ENCODE assay signal across 18 cellular contexts in genomic region chr18:12621737-12622306, GRCh38. TPM values are rescaled to one million over a fixed set of nuclear protein-coding genes. Genes with fewer than 3 reads are reported as not detected.
DNase-seq lines count a peak whose midpoint lies in the region; ATAC-seq, FAIRE-seq and TF ChIP-seq lines count a peak whose summit lies in the region.
"Had no signal": no experiment of that assay in that cellular context is flagged by ENCODE, and none has a peak within 500 bp of the region (broad histone marks: within the 10 kb centered on the region; RNA-seq: fewer than 3 reads in every experiment).

No MANE protein-coding gene starts in this region.

- ATAC-seq in foreskin keratinocyte (peak; percentile 99), GM19397 (IDR thresholded peaks at IDR 0.05; ENCODE audit: unreplicated experiment) (no peak), GM19467 (IDR thresholded peaks at IDR 0.05; ENCODE audit: unreplicated experiment) (no peak)
- ATAC-seq: activated CD8-positive, alpha-beta memory T cell treated with anti-CD3 and anti-CD28 coated beads, Interleukin-2, amount 10 ng/mL, durations not matched to agents 7 days and 5 days; GM12878; T-cell had no signal

- H3K36me3 ChIP-seq in MG63, result peaks cover 5% of the 10 kb centered on the region; the same call in 1 of the 2 replicates
- H3K36me3 ChIP-seq in astrocyte (ENCODE audit: insufficient read depth, low read length), result no peaks in the 10 kb centered on the region

- H3K4me3 Mint-ChIP-seq in astrocyte (ENCODE audit: unreplicated experiment), result no peak overlapping the region
- H3K4me3 Mint-ChIP-seq: activated CD8-positive, alpha-beta memory T cell treated with anti-CD3 and anti-CD28 coated beads, Interleukin-2, amount 10 ng/mL, durations not matched to agents 7 days and 5 days; T-cell had no signal

- H3K27ac Mint-ChIP-seq in astrocyte (ENCODE audit: unreplicated experiment), result no peak overlapping the region
- H3K27ac Mint-ChIP-seq: activated CD8-positive, alpha-beta memory T cell treated with anti-CD3 and anti-CD28 coated beads, Interleukin-2, amount 10 ng/mL, durations not matched to agents 7 days and 5 days; T-cell had no signal

- H3K4me1 Mint-ChIP-seq in astrocyte (ENCODE audit: low read depth, unreplicated experiment), result peaks cover 4% of the 10 kb centered on the region
- H3K4me1 Mint-ChIP-seq: activated CD8-positive, alpha-beta memory T cell treated with anti-CD3 and anti-CD28 coated beads, Interleukin-2, amount 10 ng/mL, durations not matched to agents 7 days and 5 days; T-cell had no signal

- peaks cover 2% of the 10 kb centered on the region; the same call in 1 of the 2 replicates for H3K9me3 ChIP-seq in MG63
- H3K9me3 ChIP-seq in astrocyte (ENCODE audit: insufficient read depth, low read depth, low read length), result no peaks in the 10 kb centered on the region

- no peak overlapping the region for H3K9ac ChIP-seq in astrocyte (ENCODE audit: low read length)
- H3K9ac ChIP-seq: parathyroid adenoma had no signal

- no peak for TF ChIP-seq CTCF in astrocyte (IDR thresholded peaks at IDR 0.05; ENCODE audit: insufficient read depth, low read depth, low read length)
- TF ChIP-seq CTCF in foreskin keratinocyte (conservative IDR thresholded peaks at IDR 0.05), result no peak

- H3K4me3 ChIP-seq in MG63 (no peak overlapping the region), astrocyte (ENCODE audit: insufficient read depth, low read depth, low read length) (no peak overlapping the region)
- H3K4me3 ChIP-seq: GM12878 had no signal

- H3K27me3 ChIP-seq in MG63 (no peaks in the 10 kb centered on the region), astrocyte (ENCODE audit: insufficient read depth, low read length) (no peaks in the 10 kb centered on the region), foreskin keratinocyte (no peaks in the 10 kb centered on the region)

- H2AFZ ChIP-seq in astrocyte (ENCODE audit: low read depth, low read length), result no peak overlapping the region
- H2AFZ ChIP-seq: parathyroid adenoma had no signal

- no peaks in the 10 kb centered on the region for H3K4me1 ChIP-seq in astrocyte (ENCODE audit: insufficient read depth, low read length)
- peaks cover 7% of the 10 kb centered on the region for H3K4me1 ChIP-seq in foreskin keratinocyte

- no peaks in the 10 kb centered on the region for H3K27me3 Mint-ChIP-seq in astrocyte (ENCODE audit: low read depth, unreplicated experiment)

- no peak overlapping the region for H3K4me2 ChIP-seq in astrocyte (ENCODE audit: low read length)

- peaks cover 8% of the 10 kb centered on the region for H3K36me3 Mint-ChIP-seq in astrocyte (ENCODE audit: low read depth, unreplicated experiment)
- H3K36me3 Mint-ChIP-seq: activated CD8-positive, alpha-beta memory T cell treated with anti-CD3 and anti-CD28 coated beads, Interleukin-2, amount 10 ng/mL, durations not matched to agents 7 days and 5 days; T-cell had no signal

- H3K27ac ChIP-seq in astrocyte (ENCODE audit: low read depth, low read length) (no peak overlapping the region), foreskin keratinocyte (no peak overlapping the region)
- H3K27ac ChIP-seq: parathyroid adenoma had no signal

- DNase-seq in Daoy (ENCODE audit: low read depth), result peak; percentile 44
- DNase-seq in MG63, result peak; percentile 26
- DNase-seq in astrocyte (ENCODE audit: low read depth), result peak; percentile 88
- DNase-seq in foreskin keratinocyte, result peak; percentile 45 to 78
- no peak for DNase-seq in NCI-H774 (lab: John Stamatoyannopoulos, UW)
- DNase-seq in NCI-H187 treated with DMSO at 0.1 percent for 48 hours (lab: John Stamatoyannopoulos, UW), result no peak
- DNase-seq: activated CD8-positive, alpha-beta memory T cell treated with anti-CD3 and anti-CD28 coated beads, Interleukin-2, amount 10 ng/mL, durations not matched to agents 7 days and 5 days; activated naive CD4-positive, alpha-beta T cell; DMS79; hypothalamus; NCI-H1048; substantia nigra; T-cell had no signal

- H4K20me1 ChIP-seq in astrocyte (ENCODE audit: insufficient read depth, low read length), result no peaks in the 10 kb centered on the region

- peak; percentile 60 for FAIRE-seq in astrocyte (lab: Jason Lieb, UNC)
- FAIRE-seq: endometrium, GM12878 had no signal

- peaks cover 22% of the 10 kb centered on the region for H3K79me2 ChIP-seq in astrocyte (ENCODE audit: insufficient read depth, low read length)

- no peaks in the 10 kb centered on the region for H3K9me3 Mint-ChIP-seq in astrocyte (ENCODE audit: unreplicated experiment)
- H3K9me3 Mint-ChIP-seq: T-cell had no signal

RNA-seq across cellular contexts. Expression of gene SPIRE1, which starts 36.1 kb away (rescaled TPM):
- 16.6 and 20.2 TPM in 2 replicates for total RNA-seq in Daoy (2014; rRNA removed; shearing (Covaris generic))
- 19.9 and 23.0 TPM in 2 replicates for total RNA-seq in MG63 (2014; rRNA removed; shearing (Covaris generic); ENCODE audit: low replicate concordance)
- total RNA-seq in astrocyte, result 38.9 and 42.0 TPM in 2 replicates
- total RNA-seq in foreskin keratinocyte, result 19.7 and 20.9 TPM in 2 replicates
- 4.1 and 4.8 TPM in 2 replicates for polyA plus RNA-seq in foreskin keratinocyte

Comparison
In these comparisons a context has a peak if more than half of its experiments do, and no peak if none do; other contexts are left out.
1. DNase-seq: peak in Daoy (single experiment), MG63 (single experiment), astrocyte (single experiment) and foreskin keratinocyte (2 of 2); none in NCI-H774 (single experiment) and NCI-H187 treated with DMSO at 0.1 percent for 48 hours (single experiment).